8 cellular contexts compared by ENCODE assay signal in genomic region chr2:37877457-37878315, GRCh38. TPM values are rescaled to one million over a fixed set of nuclear protein-coding genes. Genes with fewer than 3 reads are reported as not detected.
DNase-seq lines count a peak whose midpoint lies in the region; ATAC-seq and TF ChIP-seq lines count a peak whose summit lies in the region.

No MANE protein-coding gene starts in this region.

- no peaks in the 10 kb centered on the region for H4K20me1 ChIP-seq in OCI-LY3 (ENCODE audit: insufficient read depth, low read length)

- peak; percentile 76 for TF ChIP-seq CTCF in OCI-LY3 (IDR thresholded peaks at IDR 0.05; ENCODE audit: low read depth, low read length)
- peak; percentile 68 to 85 (median 77) for TF ChIP-seq CTCF in transverse colon (IDR thresholded peaks at IDR 0.05)

- peaks cover under 1% of the 10 kb centered on the region for H3K4me1 ChIP-seq in OCI-LY3 (ENCODE audit: low read length)
- H3K4me1 ChIP-seq in transverse colon = peaks cover 0 to 4% (median 1%) of the 10 kb centered on the region in 4 donors

- POLR2A ChIA-PET in activated CD4-positive, alpha-beta T cell treated with anti-CD3 and anti-CD28 coated beads, Interleukin-2, amount 10 ng/mL, durations not matched to agents 7 days and 5 days (lab: Charles Lee) = no interaction called here

- H3K9me3 ChIP-seq in OCI-LY3 (ENCODE audit: insufficient read depth, low read length) (no peaks in the 10 kb centered on the region), transverse colon (no peaks in the 10 kb centered on the region)

- no peaks in the 10 kb centered on the region for H3K79me2 ChIP-seq in OCI-LY3 (ENCODE audit: low read length)

- peaks cover 7% of the 10 kb centered on the region for H3K4me1 Mint-ChIP-seq in activated CD4-positive, alpha-beta T cell treated with anti-CD3 and anti-CD28 coated beads, Interleukin-2, amount 10 ng/mL, durations not matched to agents 7 days and 5 days

- CTCF ChIA-PET in activated CD4-positive, alpha-beta T cell treated with anti-CD3 and anti-CD28 coated beads, Interleukin-2, amount 10 ng/mL, durations not matched to agents 7 days and 5 days (lab: Charles Lee) = interaction anchor here (0.6 to 3.3 kb wide), 30 partner anchors 10 to 1526 kb away, joined by 3 to 16 read pairs (median 4); no protein-coding TSS in a partner anchor

- TF ChIP-seq POLR2A in transverse colon (IDR thresholded peaks at IDR 0.05) = no peak

- H3K9me3 Mint-ChIP-seq in activated CD4-positive, alpha-beta T cell treated with anti-CD3 and anti-CD28 coated beads, Interleukin-2, amount 10 ng/mL, durations not matched to agents 7 days and 5 days = no peaks in the 10 kb centered on the region

- no peak overlapping the region for H3K9ac ChIP-seq in OCI-LY3 (ENCODE audit: low read length)

- DNase-seq in activated CD4-positive, alpha-beta T cell treated with anti-CD3 and anti-CD28 coated beads, Interleukin-2, amount 10 ng/mL, durations not matched to agents 7 days and 5 days = peak; percentile 61
- DNase-seq in activated CD4-positive, alpha-beta T cell treated with anti-CD3 and anti-CD28 coated beads, Interleukin-2, amount 50 U/mL, for 1 hour = no peak
- DNase-seq in HuH-7 (ENCODE audit: low spot score) = peak; percentile 34
- DNase-seq in cerebellum (ENCODE audit: low spot score) = peak; percentile 45
- DNase-seq in left lobe of liver (ENCODE audit: low spot score) = no peak
- no peak for DNase-seq in transverse colon

- intact Hi-C loops in transverse colon (cut with DNase I; ENCODE audit: low total_unique reads) = loop anchor here (5.0 kb wide), 2 partner anchors 465 to 485 kb away; no protein-coding TSS in a partner anchor

- ATAC-seq in left lobe of liver (peak; percentile 95), GM19328 (IDR thresholded peaks at IDR 0.05; ENCODE audit: unreplicated experiment) (no peak)

- no peaks in the 10 kb centered on the region for H3K36me3 Mint-ChIP-seq in activated CD4-positive, alpha-beta T cell treated with anti-CD3 and anti-CD28 coated beads, Interleukin-2, amount 10 ng/mL, durations not matched to agents 7 days and 5 days (ENCODE audit: low read depth)

- H3K27me3 ChIP-seq in OCI-LY3 (ENCODE audit: low read depth, low read length) (peaks cover 61% of the 10 kb centered on the region), transverse colon (no peaks in the 10 kb centered on the region)

- H3K36me3 ChIP-seq in OCI-LY3 (replicated peaks; ENCODE audit: low read depth, low read length) (no peaks in the 10 kb centered on the region), transverse colon (no peaks in the 10 kb centered on the region)

- TF ChIP-seq EP300 in transverse colon (IDR thresholded peaks at IDR 0.05; ENCODE audit: low read depth) = no peak

- peaks cover 17% of the 10 kb centered on the region for H3K27me3 Mint-ChIP-seq in activated CD4-positive, alpha-beta T cell treated with anti-CD3 and anti-CD28 coated beads, Interleukin-2, amount 10 ng/mL, durations not matched to agents 7 days and 5 days

- H2AFZ ChIP-seq in OCI-LY3 (ENCODE audit: low read depth, low read length) = no peak overlapping the region

- 25 to 28% methylated on average over 12 of the region's 12 CpGs for WGBS in transverse colon (ENCODE audit: low coverage in 1 of 2), 2 donors

- no peak overlapping the region for H3K4me3 Mint-ChIP-seq in activated CD4-positive, alpha-beta T cell treated with anti-CD3 and anti-CD28 coated beads, Interleukin-2, amount 10 ng/mL, durations not matched to agents 7 days and 5 days

- in situ Hi-C loops in transverse colon (cut with MboI; ENCODE audit: low pct_ligation_motif_present in 1 of 4, low pct_unique_long_range_greater_than_20kb in 1 of 4, low sequenced_read_pairs in 3 of 4) = loop anchor here in 2 of 4 donors (25.0 kb wide), 1 partner anchor 715 kb away; the partner anchor contains the start of gene EIF2AK2 (in 2 of the 2)

- H3K4me3 ChIP-seq in OCI-LY3 (ENCODE audit: low read length) (no peak overlapping the region), transverse colon (no peak overlapping the region)

- H3K27ac Mint-ChIP-seq in activated CD4-positive, alpha-beta T cell treated with anti-CD3 and anti-CD28 coated beads, Interleukin-2, amount 10 ng/mL, durations not matched to agents 7 days and 5 days = no peak overlapping the region

- H3K27ac ChIP-seq in OCI-LY3 (ENCODE audit: low read length) = no peak overlapping the region
- no peak overlapping the region for H3K27ac ChIP-seq in transverse colon

- H3K4me2 ChIP-seq in OCI-LY3 (ENCODE audit: low read length) = peak overlapping the region; percentile 49

RNA-seq across cellular contexts. Expression of gene RMDN2, which starts 47.4 kb away (rescaled TPM):
- 1 to 10 TPM; 2.0 to 2.9 TPM for total RNA-seq in activated CD4-positive, alpha-beta T cell treated with anti-CD3 and anti-CD28 coated beads, Interleukin-2, amount 10 ng/mL, durations not matched to agents 7 days and 5 days
- total RNA-seq in cerebellum = 14.3 TPM
- 16.4 TPM for total RNA-seq in left lobe of liver
- 10 to 100 TPM; 12.3 to 48.3 (median 28.9) TPM for total RNA-seq in transverse colon

Comparison
In these comparisons a context has a peak if more than half of its experiments do, and no peak if none do; other contexts are left out.
1. DNase-seq: peak in activated CD4-positive, alpha-beta T cell treated with anti-CD3 and anti-CD28 coated beads, Interleukin-2, amount 10 ng/mL, durations not matched to agents 7 days and 5 days (single experiment), HuH-7 (single experiment) and cerebellum (single experiment); none in activated CD4-positive, alpha-beta T cell treated with anti-CD3 and anti-CD28 coated beads, Interleukin-2, amount 50 U/mL, for 1 hour (single experiment), left lobe of liver (single experiment) and transverse colon (single experiment).